ENCODE assay signal across 24 cellular contexts in the genomic region with DNA sequence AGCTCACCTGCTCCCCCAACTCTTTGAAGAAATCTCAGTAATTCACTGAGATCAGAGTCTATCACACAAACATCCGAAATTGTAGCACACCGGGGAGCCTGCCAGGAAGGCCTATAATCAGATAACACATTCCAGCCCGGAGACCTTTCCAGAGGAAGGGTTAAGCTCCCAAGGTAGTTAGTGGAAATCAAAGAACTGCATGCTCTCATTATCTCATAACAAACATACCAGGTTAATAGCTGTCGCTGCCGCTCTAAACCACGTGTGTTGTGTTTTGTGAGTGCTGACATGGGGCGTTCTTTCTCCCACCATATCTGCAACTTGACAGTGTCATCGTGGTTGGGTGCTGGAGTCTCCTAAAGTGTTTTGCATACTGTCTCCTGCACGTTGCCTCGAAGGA.
DNase-seq lines count a peak whose midpoint lies in the region; ATAC-seq, FAIRE-seq and TF ChIP-seq lines count a peak whose summit lies in the region.
"Had no signal": no experiment of that assay in that cellular context is flagged by ENCODE, and none has a peak within 500 bp of the region (broad histone marks: within the 10 kb centered on the region; RNA-seq: fewer than 3 reads in every experiment).

No MANE protein-coding gene starts in this region.

- H3K27ac ChIP-seq in H1 (ENCODE audit: low read depth, low read length) (no peak overlapping the region), mesendoderm (ENCODE audit: low read depth, low read length) (no peak overlapping the region)
- H3K27ac ChIP-seq: ascending aorta, BLaER1, colonic mucosa, SJCRH30 had no signal

- H3K79me2 ChIP-seq in H1 (ENCODE audit: control insufficient read depth in 1 of 2, insufficient read depth in 2 of 2, low read length in 2 of 2) (no peaks in the 10 kb centered on the region), mesendoderm (ENCODE audit: control insufficient read depth, insufficient read depth, low read length) (no peaks in the 10 kb centered on the region)

- H3K4ac ChIP-seq in H1 (replicated peaks; ENCODE audit: insufficient read length, low read depth, low read length), result no peak overlapping the region
- H3K4ac ChIP-seq in mesendoderm (ENCODE audit: low read depth, low read length), result no peak overlapping the region

- H3K14ac ChIP-seq in H1 (ENCODE audit: insufficient read length), result no peak overlapping the region

- H2AK5ac ChIP-seq in H1 (ENCODE audit: low read depth, low read length) (no peak overlapping the region), mesendoderm (ENCODE audit: low read length) (no peak overlapping the region)

- 79% methylated on average over 10 of the region's 10 CpGs; no CpG with 5 or more reads in 1 of the 2 experiments for WGBS in H1 (ENCODE audit: extremely low coverage in 1 of 2, insufficient coverage in 1 of 2, insufficient read length in 1 of 2, insufficient replicate concordance in 2 of 2, low coverage in 1 of 2, low lambda C conversion rate in 2 of 2, missing lambda C conversion rate in 1 of 2), 2 experiments
- WGBS in mesendoderm (ENCODE audit: extremely low coverage, insufficient coverage, low lambda C conversion rate), result no CpG with 5 or more reads among the region's 10 CpGs

- POLR2A ChIA-PET in H1 (lab: Charles Lee; ENCODE audit: partially characterized antibody), result no interaction called here

- no peak for TF ChIP-seq EP300 in H1 (IDR thresholded peaks at IDR 0.05; ENCODE audit: borderline replicate concordance in 1 of 2, low read depth in 2 of 2, low read length in 2 of 2)

- H3K9ac ChIP-seq in H1 (replicated peaks in 1 of 4; ENCODE audit: extremely low read depth in 1 of 4, low read depth in 3 of 4, low read length in 3 of 4), result no peak overlapping the region
- H3K9ac ChIP-seq in mesendoderm (ENCODE audit: low read length), result no peak overlapping the region
- H3K9ac ChIP-seq: BLaER1 had no signal

- H4K91ac ChIP-seq in H1 (replicated peaks; ENCODE audit: insufficient read length, low read length), result no peak overlapping the region

- no peak overlapping the region for H4K8ac ChIP-seq in H1 (ENCODE audit: extremely low read depth, insufficient read depth, low read length)
- no peak overlapping the region for H4K8ac ChIP-seq in mesendoderm (ENCODE audit: low read depth, low read length)

- H3K18ac ChIP-seq in H1 (ENCODE audit: extremely low read depth, low read length), result no peak overlapping the region
- H3K18ac ChIP-seq in mesendoderm (ENCODE audit: low read length), result no peak overlapping the region

- no peak for TF ChIP-seq CTCF in H1 (IDR thresholded peaks at IDR 0.05; ENCODE audit: control extremely low read depth in 1 of 3, insufficient read depth in 1 of 3, low read depth in 1 of 3, low read length in 3 of 3)

- H3K4me3 ChIP-seq in H1 (ENCODE audit: extremely low read depth in 1 of 4, insufficient read depth in 2 of 4, low read depth in 3 of 4, low read length in 4 of 4), result no peak overlapping the region
- no peak overlapping the region for H3K4me3 ChIP-seq in mesendoderm (ENCODE audit: low read length)
- H3K4me3 ChIP-seq: ascending aorta, BLaER1, colonic mucosa, GM12878, SJCRH30, smooth muscle cell had no signal

- H3K36me3 ChIP-seq in H1 (ENCODE audit: control insufficient read depth in 2 of 4, insufficient read depth in 4 of 4, low read length in 3 of 4), result no peaks in the 10 kb centered on the region
- H3K36me3 ChIP-seq in mesendoderm (ENCODE audit: control insufficient read depth, insufficient read depth, low read length), result no peaks in the 10 kb centered on the region
- H3K36me3 ChIP-seq: ascending aorta, BLaER1, colonic mucosa, SJCRH30 had no signal

- CTCF ChIA-PET in H1 (lab: Charles Lee; ENCODE audit: partially characterized antibody), result interaction anchor here (0.8 to 1.5 kb wide), 11 partner anchors 10 to 300 kb away, joined by 3 to 5 read pairs (median 3); no protein-coding TSS in a partner anchor

- H2BK120ac ChIP-seq in H1 (replicated peaks; ENCODE audit: low read depth, low read length) (no peak overlapping the region), mesendoderm (ENCODE audit: low read depth, low read length) (no peak overlapping the region)

- FAIRE-seq in H1 (lab: Jason Lieb, UNC), result no peak
- FAIRE-seq: endothelial cell of umbilical vein, G401.6, GM12878 had no signal

- no peak for TF ChIP-seq POLR2A in H1 (IDR thresholded peaks at IDR 0.05; ENCODE audit: control extremely low read depth in 1 of 2, low read depth in 2 of 2, low read length in 2 of 2)

- intact Hi-C loops in Right ventricle myocardium inferior (cut with DNase I) (no loop called here), cardiac septum (cut with DNase I) (no loop called here)

- no peak overlapping the region for H2BK12ac ChIP-seq in H1 (ENCODE audit: low read depth, low read length)

- H3K23ac ChIP-seq in H1 (ENCODE audit: insufficient read length) (no peak overlapping the region), mesendoderm (ENCODE audit: low read length) (no peak overlapping the region)

- H4K5ac ChIP-seq in H1 (ENCODE audit: insufficient read length, low read depth, low read length), result no peak overlapping the region
- H4K5ac ChIP-seq in mesendoderm (ENCODE audit: low read length), result no peak overlapping the region

- no peak for DNase-seq in Right ventricle myocardium inferior (ENCODE audit: missing footprints)
- no peak for DNase-seq in cardiac septum (ENCODE audit: low spot score)
- DNase-seq in H1 (ENCODE audit: low read depth in 1 of 2, low spot score in 2 of 2), result no peak
- peak; percentile 36 for DNase-seq in mesendoderm
- no peak for DNase-seq in activated T-cell treated with anti-CD3 and anti-CD28 coated beads, Interleukin-2, amount 50 U/mL, for 48 hours
- no peak for DNase-seq in NK-92 (lab: John Stamatoyannopoulos, UW; ENCODE audit: unreplicated experiment)
- no peak for DNase-seq in HPDE6-E6E7 (ENCODE audit: extremely low spot score)
- DNase-seq: activated CD4-positive, alpha-beta memory T cell treated with anti-CD3 and anti-CD28 coated beads, Interleukin-2, amount 10 ng/mL, durations not matched to agents 7 days and 5 days; activated naive CD4-positive, alpha-beta T cell treated with anti-CD3 and anti-CD28 coated beads for 36 hours; colonic mucosa; MM.1S; natural killer cell; NCI-H187 treated with DMSO at 0.1 percent for 48 hours; NCI-H524; SJCRH30; stimulated activated CD4-positive, alpha-beta T cell treated with anti-CD3 and anti-CD28 coated beads, Interleukin-4, amount 100 ng/mL, for 24 hours had no signal

- H3K4me2 ChIP-seq in H1 (ENCODE audit: insufficient read depth in 1 of 2, low read depth in 2 of 2, low read length in 2 of 2) (no peak overlapping the region), mesendoderm (ENCODE audit: low read length) (no peak overlapping the region)
- H3K4me2 ChIP-seq: BLaER1, smooth muscle cell had no signal

- H3K27me3 ChIP-seq in H1 (replicated peaks in 1 of 4; ENCODE audit: control insufficient read depth in 3 of 4, extremely low read depth in 1 of 4, insufficient read depth in 3 of 4, low read length in 3 of 4), result no peaks in the 10 kb centered on the region
- H3K27me3 ChIP-seq in mesendoderm (ENCODE audit: insufficient read depth, low read length, poor library complexity), result no peaks in the 10 kb centered on the region
- H3K27me3 ChIP-seq: ascending aorta, BLaER1, colonic mucosa, SJCRH30 had no signal

- H3K79me1 ChIP-seq in H1 (ENCODE audit: low read depth, low read length), result no peaks in the 10 kb centered on the region
- H3K79me1 ChIP-seq in mesendoderm (ENCODE audit: low read length), result no peaks in the 10 kb centered on the region

- H2BK5ac ChIP-seq in H1 (ENCODE audit: low read depth, low read length) (no peak overlapping the region), mesendoderm (ENCODE audit: low read length) (no peak overlapping the region)

- no peak overlapping the region for H2BK20ac ChIP-seq in H1 (ENCODE audit: low read length)

- no peak for TF ChIP-seq RAD21 in H1 (IDR thresholded peaks at IDR 0.05 in 1 of 2, conservative IDR thresholded peaks at IDR 0.05 in 1 of 2; ENCODE audit: low read depth in 2 of 2, low read length in 2 of 2)

- H3K56ac ChIP-seq in H1 (replicated peaks; ENCODE audit: insufficient read length, low read depth, low read length) (no peak overlapping the region), mesendoderm (ENCODE audit: low read length) (no peak overlapping the region)

- no peaks in the 10 kb centered on the region for H3K23me2 ChIP-seq in H1 (ENCODE audit: low read depth, low read length)

- H3K9me3 ChIP-seq in H1 (ENCODE audit: insufficient read depth in 2 of 2, low read depth in 1 of 2, low read length in 1 of 2), result peaks cover 7 to 8% of the 10 kb centered on the region in 2 experiments; a peak in 2 of 4 replicates
- H3K9me3 ChIP-seq: ascending aorta, colonic mucosa, SJCRH30 had no signal

- H2BK15ac ChIP-seq in H1 (ENCODE audit: low read length) (peak overlapping the region; percentile 99; the same call in 1 of the 2 replicates), mesendoderm (replicated peaks; ENCODE audit: low read depth) (no peak overlapping the region)

- ATAC-seq in Right ventricle myocardium inferior, result peak; percentile 70
- ATAC-seq in HG02840 (IDR thresholded peaks at IDR 0.05; ENCODE audit: low FRiP score, unreplicated experiment), result no peak
- ATAC-seq: GM12878, natural killer cell, WTC11 had no signal

- no peak overlapping the region for H2AFZ ChIP-seq in H1 (ENCODE audit: low read length)

- H3K4me1 ChIP-seq in H1 (replicated peaks in 1 of 4; ENCODE audit: control insufficient read depth in 3 of 4, insufficient read depth in 4 of 4, low read length in 3 of 4) (peaks cover 0 to 5% (median 0%) of the 10 kb centered on the region in 4 experiments; a peak in 2 of 7 replicates), mesendoderm (ENCODE audit: control insufficient read depth, low read depth, low read length) (no peaks in the 10 kb centered on the region)
- H3K4me1 ChIP-seq: ascending aorta, BLaER1, colonic mucosa, SJCRH30 had no signal

- no peaks in the 10 kb centered on the region for H4K20me1 ChIP-seq in H1 (replicated peaks in 1 of 2; ENCODE audit: control insufficient read depth in 1 of 2, insufficient read depth in 2 of 2, low read length in 2 of 2)
- H4K20me1 ChIP-seq: BLaER1 had no signal

TF ChIP-seq in H1, 55 proteins besides CTCF, POLR2A, EP300 and RAD21 (continues in another document):
- TF ChIP-seq HDAC6 (IDR thresholded peaks at IDR 0.05; ENCODE audit: low read depth, low read length) (no peak), SAP30 (IDR thresholded peaks at IDR 0.05; ENCODE audit: insufficient read depth, insufficient replicate concordance, low read length) (no peak), SIX5 (IDR thresholded peaks at IDR 0.05; ENCODE audit: low read depth, low read length) (no peak), SUZ12 (IDR thresholded peaks at IDR 0.05; ENCODE audit: low read length) (no peak), NANOG (IDR thresholded peaks at IDR 0.05; ENCODE audit: insufficient read depth, low read depth, low read length, poor library complexity, severe bottlenecking) (no peak), TCF12 (IDR thresholded peaks at IDR 0.05; ENCODE audit: low read depth, low read length) (no peak), SIN3A (conservative IDR thresholded peaks at IDR 0.05 in 1 of 2, IDR thresholded peaks at IDR 0.05 in 1 of 2; ENCODE audit: low read depth in 1 of 2, low read length in 2 of 2) (no peak), TAF7 (optimal IDR thresholded peaks at IDR 0.05; ENCODE audit: borderline replicate concordance, low read depth, low read length) (no peak), KDM4A (IDR thresholded peaks at IDR 0.05; ENCODE audit: low read depth, low read length, severe bottlenecking) (no peak)
